In the genomic region with DNA sequence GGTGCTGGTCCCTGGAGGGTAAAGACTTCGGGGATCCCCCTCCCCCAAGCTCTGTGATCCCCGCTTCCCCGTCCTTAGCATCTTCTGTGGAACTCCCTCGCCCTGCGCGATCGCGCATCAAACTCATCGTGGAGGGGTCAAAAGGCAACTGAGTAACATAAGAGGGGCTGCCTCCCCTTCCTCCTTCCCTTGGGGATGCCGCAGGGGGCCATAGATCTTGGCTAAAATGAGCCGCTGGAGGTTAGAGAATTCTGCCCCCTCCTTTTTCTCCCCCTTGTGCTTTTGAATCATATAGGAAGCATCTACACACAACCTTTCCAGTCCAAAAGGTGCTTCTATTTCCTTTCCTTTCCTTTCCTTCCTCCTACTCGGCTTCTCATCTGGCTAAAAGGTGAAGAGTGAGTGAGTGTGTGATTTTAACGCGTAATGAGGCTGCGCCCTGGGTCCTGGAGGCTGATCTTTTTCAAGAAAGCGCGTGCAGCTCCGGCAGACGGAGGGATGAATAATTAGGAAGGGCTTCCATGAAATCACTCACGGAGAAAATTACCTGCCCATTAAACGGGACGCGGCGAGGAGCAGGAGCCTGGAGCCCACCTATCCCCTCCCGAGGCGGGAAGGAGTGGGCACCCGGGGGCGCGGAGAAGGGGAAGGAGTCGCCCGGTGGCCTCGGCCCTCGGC, we compare ENCODE assay signal across 8 cellular contexts. TPM values are rescaled to one million over a fixed set of nuclear protein-coding genes. Genes with fewer than 3 reads are reported as not detected.
DNase-seq lines count a peak whose midpoint lies in the region; ATAC-seq, FAIRE-seq and TF ChIP-seq lines count a peak whose summit lies in the region.

No MANE protein-coding gene starts in this region.

- peak overlapping the region; percentile 91 for H3K4me2 ChIP-seq in keratinocyte (ENCODE audit: control insufficient read depth, extremely low read depth, insufficient read depth, low read depth, low read length)

- H3K36me3 ChIP-seq in keratinocyte (ENCODE audit: control insufficient read depth in 2 of 2, extremely low read depth in 1 of 2, insufficient read depth in 2 of 2, low read length in 2 of 2) (no peaks in the 10 kb centered on the region), thoracic aorta (no peaks in the 10 kb centered on the region)

- peaks cover 8% of the 10 kb centered on the region for H3K4me1 ChIP-seq in keratinocyte (ENCODE audit: control insufficient read depth, extremely low read depth, insufficient read depth, low read length)
- peaks cover 0 to 12% of the 10 kb centered on the region in 2 donors for H3K4me1 ChIP-seq in thoracic aorta (ENCODE audit: control insufficient read depth in 1 of 2, low read depth in 2 of 2)

- H3K79me2 ChIP-seq in keratinocyte (ENCODE audit: control insufficient read depth, insufficient read depth, low read length), result no peaks in the 10 kb centered on the region

- peak overlapping the region; percentile 92 for H2AFZ ChIP-seq in keratinocyte (ENCODE audit: control insufficient read depth, low read length)

- peaks cover 17% of the 10 kb centered on the region for H3K27me3 Mint-ChIP-seq in brain

- H3K9me3 Mint-ChIP-seq in brain, result no peaks in the 10 kb centered on the region
- peaks cover 4% of the 10 kb centered on the region in 2 donors for H3K9me3 Mint-ChIP-seq in activated naive CD4-positive, alpha-beta T cell treated with anti-CD3 and anti-CD28 coated beads, Interleukin-2, amount 50 U/mL, for 72 hours

- H4K20me1 ChIP-seq in keratinocyte (ENCODE audit: control insufficient read depth, extremely low read depth, insufficient read depth, low read length), result no peaks in the 10 kb centered on the region

- no peaks in the 10 kb centered on the region for H3K36me3 Mint-ChIP-seq in brain
- H3K36me3 Mint-ChIP-seq in activated naive CD4-positive, alpha-beta T cell treated with anti-CD3 and anti-CD28 coated beads, Interleukin-2, amount 50 U/mL, for 72 hours, result peaks cover 14 to 19% of the 10 kb centered on the region in 2 donors

- TF ChIP-seq CTCF in brain (conservative IDR thresholded peaks at IDR 0.05) (peak in 1 of 2 experiments; percentile 6), keratinocyte (optimal IDR thresholded peaks at IDR 0.05 in 1 of 3, IDR thresholded peaks at IDR 0.05 in 1 of 3, conservative IDR thresholded peaks at IDR 0.05 in 1 of 3; ENCODE audit: extremely low read depth in 1 of 3, insufficient read depth in 2 of 3, low read length in 3 of 3) (no peak), thoracic aorta (IDR thresholded peaks at IDR 0.05) (no peak)

- peak; percentile 50 to 82 (median 71) for DNase-seq in NCI-H1417 (lab: John Stamatoyannopoulos, UW)
- DNase-seq in NCI-H1417 treated with DMSO at 0.1 percent for 48 hours (lab: John Stamatoyannopoulos, UW), result no peak
- DNase-seq in keratinocyte (ENCODE audit: low read depth, low spot score), result no peak
- no peak for DNase-seq in thoracic aorta (ENCODE audit: low spot score)
- no peak for DNase-seq in activated naive CD4-positive, alpha-beta T cell treated with anti-CD3 and anti-CD28 coated beads, Interleukin-2, amount 50 U/mL, for 72 hours (ENCODE audit: low spot score in 2 of 2)

- no peaks in the 10 kb centered on the region for H3K9me1 ChIP-seq in keratinocyte (ENCODE audit: control insufficient read depth, extremely low read depth, insufficient read depth, low read length)

- FAIRE-seq in keratinocyte (lab: Jason Lieb, UNC), result peak; percentile 9

- H3K4me1 Mint-ChIP-seq in brain, result peaks cover 17% of the 10 kb centered on the region

- dilution Hi-C loops in keratinocyte (cut with MboI; ENCODE audit: extremely low pct_ligation_motif_present, low sequenced_read_pairs), result no loop called here

- peak overlapping the region; percentile 88 to 97 (median 94) for H3K4me3 Mint-ChIP-seq in brain

- H3K9ac ChIP-seq in keratinocyte (ENCODE audit: control insufficient read depth, extremely low read depth, insufficient read depth, low read length), result peak overlapping the region; percentile 25

- H3K27me3 ChIP-seq in keratinocyte (ENCODE audit: control insufficient read depth, extremely low read depth, insufficient read depth, low read length) (peaks cover 15% of the 10 kb centered on the region), thoracic aorta (replicated peaks; ENCODE audit: insufficient read depth) (no peaks in the 10 kb centered on the region)

- H3K4me3 ChIP-seq in keratinocyte (ENCODE audit: control insufficient read depth in 2 of 3, extremely low read depth in 1 of 3, insufficient read depth in 2 of 3, low read depth in 1 of 3, low read length in 3 of 3) (peak overlapping the region; percentile 48 to 60 (median 58)), thoracic aorta (peak overlapping the region; percentile 79)

- ATAC-seq in thoracic aorta (ENCODE audit: insufficient number of reproducible peaks, low FRiP score, low read depth), result no peak
- ATAC-seq in GM18520 (IDR thresholded peaks at IDR 0.05; ENCODE audit: unreplicated experiment), result no peak
- no peak for ATAC-seq in GM21360 (IDR thresholded peaks at IDR 0.05; ENCODE audit: unreplicated experiment)
- ATAC-seq in activated naive CD4-positive, alpha-beta T cell treated with anti-CD3 and anti-CD28 coated beads, Interleukin-2, amount 50 U/mL, for 72 hours, result no peak

- no peak overlapping the region for H3K27ac ChIP-seq in keratinocyte (ENCODE audit: control insufficient read depth, insufficient read depth, low read length)
- peak overlapping the region in 1 of 2 donors; percentile 59 for H3K27ac ChIP-seq in thoracic aorta

- H3K9me3 ChIP-seq in keratinocyte (ENCODE audit: control insufficient read depth, low read depth, low read length) (no peaks in the 10 kb centered on the region), thoracic aorta (no peaks in the 10 kb centered on the region)

- H3K27ac Mint-ChIP-seq in brain, result peak overlapping the region; percentile 83 to 99 (median 97)
- no peak overlapping the region for H3K27ac Mint-ChIP-seq in activated naive CD4-positive, alpha-beta T cell treated with anti-CD3 and anti-CD28 coated beads, Interleukin-2, amount 50 U/mL, for 72 hours

RNA-seq across cellular contexts. Expression of a gene that starts 0.8 kb away (rescaled TPM):
- polyA plus RNA-seq in brain (ENCODE audit: insufficient read depth, low read depth, low replicate concordance), result 3.8 TPM
- polyA plus RNA-seq in keratinocyte, result 0.30 to 0.49 TPM (median 0.45 TPM) in 3 replicates
- polyA plus RNA-seq in keratinocyte (2011; ENCODE audit: low read depth), result not detected
- 0.19 and 0.21 TPM in 2 replicates for polyA plus RNA-seq in keratinocyte (2011; cell fraction: cytosol; rRNA removed)
- polyA plus RNA-seq in keratinocyte (2011; cell fraction: nucleus; rRNA removed), result 1.3 and 2.3 TPM in 2 replicates
- 0.01 and 0.69 TPM in 2 replicates for polyA plus RNA-seq in keratinocyte (2012; ENCODE audit: low replicate concordance)
- 0.39 to 2.4 TPM (median 1.0 TPM) in 3 replicates for polyA minus RNA-seq in keratinocyte
- not detected for polyA minus RNA-seq in keratinocyte (2011; cell fraction: cytosol; rRNA and poly(A)+ RNA removed)
- 1.5 and 2.1 TPM in 2 replicates for polyA minus RNA-seq in keratinocyte (2011; cell fraction: nucleus; rRNA and poly(A)+ RNA removed)
- 1 to 10 TPM; 9.8 to 9.9 TPM for total RNA-seq in thoracic aorta
- total RNA-seq in activated naive CD4-positive, alpha-beta T cell treated with anti-CD3 and anti-CD28 coated beads, Interleukin-2, amount 50 U/mL, for 72 hours, result not detected

Comparison
In these comparisons a context has a peak if more than half of its experiments do, and no peak if none do; other contexts are left out.
1. DNase-seq: peak in NCI-H1417 (3 of 3); none in NCI-H1417 treated with DMSO at 0.1 percent for 48 hours (single experiment), keratinocyte (single experiment), thoracic aorta (single experiment) and activated naive CD4-positive, alpha-beta T cell treated with anti-CD3 and anti-CD28 coated beads, Interleukin-2, amount 50 U/mL, for 72 hours (0 of 2).
2. H3K27ac Mint-ChIP-seq: peak in brain (5 of 5); none in activated naive CD4-positive, alpha-beta T cell treated with anti-CD3 and anti-CD28 coated beads, Interleukin-2, amount 50 U/mL, for 72 hours (0 of 2).
3. RNA of a gene that starts 0.8 kb away (total RNA-seq): 9.8 to 9.9 TPM in thoracic aorta; not detected in activated naive CD4-positive, alpha-beta T cell treated with anti-CD3 and anti-CD28 coated beads, Interleukin-2, amount 50 U/mL, for 72 hours; every median in the first group is over 10 times any median in the second.